12 cellular contexts compared by ENCODE assay signal in the genomic region with DNA sequence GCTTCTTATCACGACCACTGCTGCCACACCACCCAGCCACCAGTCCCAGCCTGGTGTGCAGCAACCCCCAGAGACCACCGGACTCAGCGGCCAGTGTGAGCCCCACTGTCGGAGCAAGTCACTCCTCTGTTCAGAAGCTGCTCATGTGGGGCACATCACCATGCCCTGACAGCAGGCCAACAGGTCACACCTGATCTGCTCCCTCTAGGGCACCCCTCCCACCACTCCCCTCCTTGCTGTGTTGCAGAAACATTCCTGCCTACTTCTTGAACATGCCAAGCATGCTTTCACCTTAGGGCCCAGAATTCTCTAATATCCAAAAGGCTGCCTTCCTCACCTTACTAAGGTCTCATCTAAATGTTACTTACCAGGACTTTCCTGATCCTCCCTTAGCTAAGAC.
DNase-seq lines count a peak whose midpoint lies in the region; ATAC-seq and TF ChIP-seq lines count a peak whose summit lies in the region.
"Had no signal": no experiment of that assay in that cellular context is flagged by ENCODE, and none has a peak within 500 bp of the region (broad histone marks: within the 10 kb centered on the region; RNA-seq: fewer than 3 reads in every experiment).

No MANE protein-coding gene starts in this region.

- no peak for ATAC-seq in activated naive CD4-positive, alpha-beta T cell treated with anti-CD3 and anti-CD28 coated beads, Interleukin-2, amount 50 U/mL, for 72 hours
- ATAC-seq in gastroesophageal sphincter (no peak), upper lobe of right lung (peak; percentile 93), HG03571 (IDR thresholded peaks at IDR 0.05; ENCODE audit: unreplicated experiment) (no peak), HG03039 (IDR thresholded peaks at IDR 0.05; ENCODE audit: unreplicated experiment) (no peak)
- ATAC-seq: activated CD4-positive, CD25-positive, alpha-beta regulatory T cell treated with anti-CD3 and anti-CD28 coated beads, Interleukin-2, amount 50 U/mL, for 24 hours had no signal

- WGBS in gastroesophageal sphincter (ENCODE audit: low coverage in 1 of 2), 2 donors, result 58 to 100% methylated on average over 2 to 4 of the region's 4 CpGs

- peaks cover 12 to 82% (median 39%) of the 10 kb centered on the region in 3 donors for H3K4me1 ChIP-seq in gastroesophageal sphincter
- peaks cover 73% of the 10 kb centered on the region for H3K4me1 ChIP-seq in upper lobe of right lung

- peaks cover 71% of the 10 kb centered on the region for H3K4me1 Mint-ChIP-seq in neural crest cell

- peak overlapping the region; percentile 20 for H3K4me3 Mint-ChIP-seq in neural crest cell

- H3K36me3 Mint-ChIP-seq in activated naive CD4-positive, alpha-beta T cell treated with anti-CD3 and anti-CD28 coated beads, Interleukin-2, amount 50 U/mL, for 72 hours, result peaks cover 0 to 5% of the 10 kb centered on the region in 2 donors
- no peaks in the 10 kb centered on the region for H3K36me3 Mint-ChIP-seq in neural crest cell (ENCODE audit: low read depth)

- H3K9me3 ChIP-seq in gastroesophageal sphincter (no peaks in the 10 kb centered on the region), upper lobe of right lung (no peaks in the 10 kb centered on the region)

- H3K4me3 ChIP-seq in gastroesophageal sphincter (no peak overlapping the region), upper lobe of right lung (no peak overlapping the region)

- no peak for TF ChIP-seq EP300 in gastroesophageal sphincter (IDR thresholded peaks at IDR 0.05)

- H3K27ac ChIP-seq in gastroesophageal sphincter, result peak overlapping the region; percentile 74 to 87 (median 80)
- peak overlapping the region; percentile 81 for H3K27ac ChIP-seq in upper lobe of right lung
- H3K27ac ChIP-seq: epithelial cell of prostate had no signal

- no peak for TF ChIP-seq CTCF in gastroesophageal sphincter (IDR thresholded peaks at IDR 0.05)
- TF ChIP-seq CTCF in neural crest cell (conservative IDR thresholded peaks at IDR 0.05), result no peak
- TF ChIP-seq CTCF in upper lobe of right lung (IDR thresholded peaks at IDR 0.05), result no peak

- no peak for TF ChIP-seq POLR2A in gastroesophageal sphincter (IDR thresholded peaks at IDR 0.05)

- H3K27ac Mint-ChIP-seq in activated naive CD4-positive, alpha-beta T cell treated with anti-CD3 and anti-CD28 coated beads, Interleukin-2, amount 50 U/mL, for 72 hours, result peak overlapping the region; percentile 32 to 67
- H3K27ac Mint-ChIP-seq in neural crest cell (ENCODE audit: unreplicated experiment), result peak overlapping the region; percentile 91

- no peaks in the 10 kb centered on the region for H3K36me3 ChIP-seq in gastroesophageal sphincter
- no peaks in the 10 kb centered on the region for H3K36me3 ChIP-seq in upper lobe of right lung

- intact Hi-C loops in upper lobe of right lung (cut with DNase I), result no loop called here

- DNase-seq in activated naive CD4-positive, alpha-beta T cell treated with anti-CD3 and anti-CD28 coated beads, Interleukin-2, amount 50 U/mL, for 72 hours (ENCODE audit: low spot score in 2 of 2), result no peak
- no peak for DNase-seq in activated naive CD4-positive, alpha-beta T cell (lab: John Stamatoyannopoulos, UW)
- DNase-seq in neural crest cell (ENCODE audit: low read depth, low spot score) (no peak), upper lobe of right lung (peak; percentile 77), amniotic stem cell (lab: John Stamatoyannopoulos, UW) (no peak)
- DNase-seq: GF-D8, kidney glomerular epithelial cell had no signal

- H3K9me3 Mint-ChIP-seq in activated naive CD4-positive, alpha-beta T cell treated with anti-CD3 and anti-CD28 coated beads, Interleukin-2, amount 50 U/mL, for 72 hours, result no peaks in the 10 kb centered on the region
- H3K9me3 Mint-ChIP-seq in neural crest cell, result no peaks in the 10 kb centered on the region

- no peaks in the 10 kb centered on the region for H3K27me3 Mint-ChIP-seq in neural crest cell (ENCODE audit: low read depth)

- H3K27me3 ChIP-seq in gastroesophageal sphincter (no peaks in the 10 kb centered on the region), upper lobe of right lung (no peaks in the 10 kb centered on the region)
